22 cellular contexts compared by ENCODE assay signal in genomic region chr13:41812237-41812636, GRCh38.
A peak's percentile ranks its signal among the peaks of the same experiment; 100 is the strongest.
DNase-seq lines count a peak whose midpoint lies in the region; ATAC-seq, FAIRE-seq and TF ChIP-seq lines count a peak whose summit lies in the region.
"Had no signal": no experiment of that assay in that cellular context is flagged by ENCODE, and none has a peak within 500 bp of the region (broad histone marks: within the 10 kb centered on the region; RNA-seq: fewer than 3 reads in every experiment).

No MANE protein-coding gene starts in this region.

- H3K9me3 ChIP-seq in CD4-positive, CD25-positive, alpha-beta regulatory T cell (ENCODE audit: control insufficient read depth in 2 of 2, low read length in 2 of 2): no peaks in the 10 kb centered on the region
- H3K9me3 ChIP-seq in osteoblast (ENCODE audit: low read depth, low read length): no peaks in the 10 kb centered on the region
- H3K9me3 ChIP-seq: tibial artery had no signal

- H2AFZ ChIP-seq in osteoblast (ENCODE audit: low read length): no peak overlapping the region

- DNase-seq in CD4-positive, CD25-positive, alpha-beta regulatory T cell: no peak
- DNase-seq in GM19239 (ENCODE audit: insufficient read length, low spot score) (no peak), osteoblast (ENCODE audit: insufficient read length, low spot score, missing footprints) (no peak), SHP77 treated with DMSO at 0.1 percent for 48 hours (lab: John Stamatoyannopoulos, UW) (no peak), lower leg skin (ENCODE audit: low spot score in 2 of 2) (no peak)
- no peak for DNase-seq in effector memory CD8-positive, alpha-beta T cell
- DNase-seq: activated CD4-positive, alpha-beta T cell treated with anti-CD3 and anti-CD28 coated beads for 4 hours; activated naive CD4-positive, alpha-beta T cell treated with Interleukin-2 at 50 U/mL for 16 hours; activated T-cell treated with anti-CD3 and anti-CD28 coated beads, Interleukin-2, amount 50 U/mL, for 48 hours; Calu3; NCI-H1417 treated with DMSO at 0.1 percent for 48 hours; NCI-H2107; NCI-H446; OCI-M1; tibial artery had no signal

- WGBS in lower leg skin, 2 donors: 83 to 96% methylated on average over 1 of the region's 1 CpG

- no peaks in the 10 kb centered on the region for H3K79me2 ChIP-seq in osteoblast (ENCODE audit: insufficient read depth, low read length)

- H3K4me1 Mint-ChIP-seq in CD4-positive, CD25-positive, alpha-beta regulatory T cell: peaks cover 4 to 14% (median 6%) of the 10 kb centered on the region in 4 donors
- peaks cover 27 to 53% of the 10 kb centered on the region in 2 donors for H3K4me1 Mint-ChIP-seq in effector memory CD8-positive, alpha-beta T cell (ENCODE audit: low read depth in 2 of 2)
- H3K4me1 Mint-ChIP-seq: brain had no signal

- TF ChIP-seq POLR2A in lower leg skin (IDR thresholded peaks at IDR 0.05): no peak

- H3K9me3 Mint-ChIP-seq in CD4-positive, CD25-positive, alpha-beta regulatory T cell: peaks cover 0 to 1% (median 0%) of the 10 kb centered on the region in 7 donors
- H3K9me3 Mint-ChIP-seq in effector memory CD8-positive, alpha-beta T cell: peaks cover 0 to 1% of the 10 kb centered on the region in 2 donors
- H3K9me3 Mint-ChIP-seq: T-helper 2 cell treated with Interferon-gamma antibody and Interleukin-4, amounts not matched to agents 5 μg/mL and 100 μg/mL, for 36 hours had no signal

- no peak overlapping the region for H3K27ac ChIP-seq in CD4-positive, CD25-positive, alpha-beta regulatory T cell (ENCODE audit: insufficient read depth, low read length, poor library complexity, severe bottlenecking)
- H3K27ac ChIP-seq in osteoblast (ENCODE audit: low read depth, low read length): no peak overlapping the region
- H3K27ac ChIP-seq: BLaER1 treated with 17β-estradiol and CSF1 and Interleukin-3, amounts not matched to agents 10 nM and 100 nM; tibial artery had no signal

- H3K4me2 ChIP-seq in osteoblast (ENCODE audit: insufficient read depth, low read length): peak overlapping the region; percentile 65
- H3K4me2 ChIP-seq: BLaER1 treated with 17β-estradiol and CSF1 and Interleukin-3, amounts not matched to agents 10 nM and 100 nM had no signal

- no peak overlapping the region for H3K4me3 ChIP-seq in CD4-positive, CD25-positive, alpha-beta regulatory T cell (ENCODE audit: low read depth, low read length)
- H3K4me3 ChIP-seq in osteoblast (ENCODE audit: insufficient read depth, low read length) (no peak overlapping the region), lower leg skin (ENCODE audit: low read depth, poor library complexity, severe bottlenecking) (no peak overlapping the region)
- H3K4me3 ChIP-seq: BLaER1 treated with 17β-estradiol and CSF1 and Interleukin-3, amounts not matched to agents 10 nM and 100 nM; K562; skin epidermis; tibial artery had no signal

- intact Hi-C loops in lower leg skin (cut with DNase I; ENCODE audit: low total_unique reads): no loop called here

- no peak for TF ChIP-seq CTCF in osteoblast (IDR thresholded peaks at IDR 0.05; ENCODE audit: extremely low read depth, low read depth, low read length)
- TF ChIP-seq CTCF in lower leg skin (IDR thresholded peaks at IDR 0.05): no peak

- H3K36me3 ChIP-seq in CD4-positive, CD25-positive, alpha-beta regulatory T cell (ENCODE audit: control insufficient read depth, insufficient read depth, low read length): peaks cover 34% of the 10 kb centered on the region
- H3K36me3 ChIP-seq in osteoblast (ENCODE audit: insufficient read depth, low read length): peaks cover 7% of the 10 kb centered on the region

- no peaks in the 10 kb centered on the region for H3K4me1 ChIP-seq in CD4-positive, CD25-positive, alpha-beta regulatory T cell (ENCODE audit: control insufficient read depth, insufficient read depth, low read length, poor library complexity, severe bottlenecking)
- H3K4me1 ChIP-seq in osteoblast (ENCODE audit: insufficient read depth, low read length): peaks cover 20% of the 10 kb centered on the region

- no peaks in the 10 kb centered on the region for H4K20me1 ChIP-seq in osteoblast (ENCODE audit: insufficient read depth, low read length)
- H4K20me1 ChIP-seq: BLaER1 treated with 17β-estradiol and CSF1 and Interleukin-3, amounts not matched to agents 10 nM and 100 nM had no signal

- H3K27me3 Mint-ChIP-seq in CD4-positive, CD25-positive, alpha-beta regulatory T cell: no peaks in the 10 kb centered on the region
- H3K27me3 Mint-ChIP-seq in effector memory CD8-positive, alpha-beta T cell: no peaks in the 10 kb centered on the region
- H3K27me3 Mint-ChIP-seq: brain had no signal

- FAIRE-seq in GM19239 (lab: Jason Lieb, UNC): peak; percentile 28
- FAIRE-seq: K562 had no signal

- no peak for ATAC-seq in CD4-positive, CD25-positive, alpha-beta regulatory T cell (ENCODE audit: low read depth in 2 of 2)
- ATAC-seq in effector memory CD8-positive, alpha-beta T cell (replicated peaks): no peak
- ATAC-seq in GM21737 (IDR thresholded peaks at IDR 0.05; ENCODE audit: unreplicated experiment): no peak
- ATAC-seq: HCT116, K562 had no signal

- H3K4me3 Mint-ChIP-seq in CD4-positive, CD25-positive, alpha-beta regulatory T cell: peak overlapping the region in 1 of 4 donors; percentile 11
- peak overlapping the region; percentile 45 to 65 for H3K4me3 Mint-ChIP-seq in effector memory CD8-positive, alpha-beta T cell
- H3K4me3 Mint-ChIP-seq: brain; T-helper 2 cell treated with Interferon-gamma antibody and Interleukin-4, amounts not matched to agents 5 μg/mL and 100 μg/mL, for 36 hours had no signal

- H3K27ac Mint-ChIP-seq in CD4-positive, CD25-positive, alpha-beta regulatory T cell: peak overlapping the region in 2 of 3 donors; percentile 13 to 64
- peak overlapping the region; percentile 93 to 94 for H3K27ac Mint-ChIP-seq in effector memory CD8-positive, alpha-beta T cell
- H3K27ac Mint-ChIP-seq: brain; T-helper 2 cell treated with Interferon-gamma antibody and Interleukin-4, amounts not matched to agents 5 μg/mL and 100 μg/mL, for 36 hours had no signal

- no peaks in the 10 kb centered on the region for H3K27me3 ChIP-seq in CD4-positive, CD25-positive, alpha-beta regulatory T cell (ENCODE audit: control insufficient read depth, insufficient read depth, low read length)
- H3K27me3 ChIP-seq in osteoblast (ENCODE audit: insufficient read depth, low read length): no peaks in the 10 kb centered on the region
- H3K27me3 ChIP-seq: BLaER1 treated with 17β-estradiol and CSF1 and Interleukin-3, amounts not matched to agents 10 nM and 100 nM; tibial artery had no signal

- peaks cover 55% of the 10 kb centered on the region for H3K36me3 Mint-ChIP-seq in CD4-positive, CD25-positive, alpha-beta regulatory T cell
- peaks cover 10% of the 10 kb centered on the region for H3K36me3 Mint-ChIP-seq in effector memory CD8-positive, alpha-beta T cell (ENCODE audit: insufficient read depth)
